11 cellular contexts compared by ENCODE assay signal in genomic region chr6:16670617-16671051, GRCh38.
DNase-seq lines count a peak whose midpoint lies in the region; ATAC-seq, FAIRE-seq and TF ChIP-seq lines count a peak whose summit lies in the region.
"Had no signal": no experiment of that assay in that cellular context is flagged by ENCODE, and none has a peak within 500 bp of the region (broad histone marks: within the 10 kb centered on the region; RNA-seq: fewer than 3 reads in every experiment).

No MANE protein-coding gene starts in this region.

- peaks cover 35 to 51% (median 47%) of the 10 kb centered on the region in 4 donors for H3K4me1 Mint-ChIP-seq in CD4-positive, CD25-positive, alpha-beta regulatory T cell
- H3K4me1 Mint-ChIP-seq in effector memory CD8-positive, alpha-beta T cell (ENCODE audit: low read depth in 2 of 2), result peaks cover 47 to 56% of the 10 kb centered on the region in 2 donors

- DNase-seq in CD4-positive, CD25-positive, alpha-beta regulatory T cell, result peak in 1 of 3 donors; percentile 9
- no peak for DNase-seq in effector memory CD8-positive, alpha-beta T cell
- no peak for DNase-seq in urothelium cell line (ENCODE audit: low spot score)
- no peak for DNase-seq in left colon
- DNase-seq in aorta, result no peak
- no peak for DNase-seq in kidney
- DNase-seq: stimulated activated naive CD4-positive, alpha-beta T cell had no signal

- H3K36me3 Mint-ChIP-seq in CD4-positive, CD25-positive, alpha-beta regulatory T cell, result peaks cover 29% of the 10 kb centered on the region
- H3K36me3 Mint-ChIP-seq in effector memory CD8-positive, alpha-beta T cell (ENCODE audit: insufficient read depth), result peaks cover 15% of the 10 kb centered on the region

- no peak for ATAC-seq in CD4-positive, CD25-positive, alpha-beta regulatory T cell (ENCODE audit: low read depth in 2 of 2)
- ATAC-seq in GM19438 (IDR thresholded peaks at IDR 0.05; ENCODE audit: low read depth, unreplicated experiment) (peak; percentile 16), HG03354 (IDR thresholded peaks at IDR 0.05; ENCODE audit: poor library complexity, severe bottlenecking, unreplicated experiment) (peak; percentile 47), left colon (no peak), aorta (ENCODE audit: low FRiP score) (no peak)
- ATAC-seq in effector memory CD8-positive, alpha-beta T cell (replicated peaks), result no peak

- no peaks in the 10 kb centered on the region for H3K9me3 ChIP-seq in CD4-positive, CD25-positive, alpha-beta regulatory T cell (ENCODE audit: control insufficient read depth in 2 of 2, low read length in 2 of 2)
- H3K9me3 ChIP-seq in aorta (ENCODE audit: control insufficient read depth, low read length) (no peaks in the 10 kb centered on the region), kidney (ENCODE audit: control insufficient read depth in 1 of 2, low read length in 2 of 2) (no peaks in the 10 kb centered on the region)
- H3K9me3 ChIP-seq: esophagus muscularis mucosa, right atrium auricular region had no signal

- peak overlapping the region in 2 of 3 donors; percentile 11 to 59 for H3K27ac Mint-ChIP-seq in CD4-positive, CD25-positive, alpha-beta regulatory T cell
- H3K27ac Mint-ChIP-seq in effector memory CD8-positive, alpha-beta T cell, result peak overlapping the region; percentile 38 to 85

- no peak for TF ChIP-seq CTCF in kidney (IDR thresholded peaks at IDR 0.05; ENCODE audit: borderline replicate concordance, extremely low read depth, insufficient read depth)

- peaks cover 0 to 1% (median 0%) of the 10 kb centered on the region in 7 donors for H3K9me3 Mint-ChIP-seq in CD4-positive, CD25-positive, alpha-beta regulatory T cell
- H3K9me3 Mint-ChIP-seq in effector memory CD8-positive, alpha-beta T cell, result no peaks in the 10 kb centered on the region

- H3K4me3 ChIP-seq in CD4-positive, CD25-positive, alpha-beta regulatory T cell (ENCODE audit: low read depth, low read length), result peak overlapping the region; percentile 33
- no peak overlapping the region for H3K4me3 ChIP-seq in aorta (ENCODE audit: low read length in 2 of 2)
- H3K4me3 ChIP-seq in kidney (ENCODE audit: low read length in 2 of 2), result no peak overlapping the region
- H3K4me3 ChIP-seq: esophagus muscularis mucosa, right atrium auricular region had no signal

- FAIRE-seq in urothelium cell line (lab: Jason Lieb, UNC) (no peak), kidney (lab: Jason Lieb, UNC) (no peak)

- peaks cover 28% of the 10 kb centered on the region for H3K4me1 ChIP-seq in CD4-positive, CD25-positive, alpha-beta regulatory T cell (ENCODE audit: control insufficient read depth, insufficient read depth, low read length, poor library complexity, severe bottlenecking)
- H3K4me1 ChIP-seq in aorta (ENCODE audit: control insufficient read depth in 1 of 2, insufficient read depth in 2 of 2, low read length in 2 of 2), result peaks cover 5 to 12% of the 10 kb centered on the region in 2 donors
- H3K4me1 ChIP-seq in kidney (ENCODE audit: control insufficient read depth in 1 of 2, insufficient read depth in 1 of 2, low read depth in 1 of 2, low read length in 2 of 2), result peaks cover 8 to 18% of the 10 kb centered on the region in 2 donors

- 36 to 39% methylated on average over 2 of the region's 2 CpGs for WGBS in aorta, 2 donors

- intact Hi-C loops in left colon (cut with DNase I, micrococcal nuclease), result no loop called here
- intact Hi-C loops in aorta (cut with DNase I), result no loop called here
- intact Hi-C loops in kidney (cut with DNase I), result no loop called here

- H3K27ac ChIP-seq in CD4-positive, CD25-positive, alpha-beta regulatory T cell (ENCODE audit: insufficient read depth, low read length, poor library complexity, severe bottlenecking), result no peak overlapping the region
- H3K27ac ChIP-seq in aorta (ENCODE audit: low read depth in 1 of 2, low read length in 2 of 2), result no peak overlapping the region
- no peak overlapping the region for H3K27ac ChIP-seq in kidney (ENCODE audit: low read depth in 2 of 2, low read length in 2 of 2)

- no peaks in the 10 kb centered on the region for H3K27me3 Mint-ChIP-seq in CD4-positive, CD25-positive, alpha-beta regulatory T cell
- H3K27me3 Mint-ChIP-seq in effector memory CD8-positive, alpha-beta T cell, result no peaks in the 10 kb centered on the region

- H3K9ac ChIP-seq in kidney (ENCODE audit: low read length in 2 of 2), result no peak overlapping the region

- H3K36me3 ChIP-seq in CD4-positive, CD25-positive, alpha-beta regulatory T cell (ENCODE audit: control insufficient read depth, insufficient read depth, low read length), result peaks cover 7% of the 10 kb centered on the region
- H3K36me3 ChIP-seq in aorta (ENCODE audit: control insufficient read depth in 1 of 2, insufficient read depth in 2 of 2, low read length in 1 of 2), result no peaks in the 10 kb centered on the region
- H3K36me3 ChIP-seq in kidney (ENCODE audit: control insufficient read depth in 1 of 2, insufficient read depth in 2 of 2, low read length in 2 of 2), result no peaks in the 10 kb centered on the region
- H3K36me3 ChIP-seq: esophagus muscularis mucosa, right atrium auricular region had no signal

- peak overlapping the region in 1 of 4 donors; percentile 22 for H3K4me3 Mint-ChIP-seq in CD4-positive, CD25-positive, alpha-beta regulatory T cell
- peak overlapping the region; percentile 49 to 66 for H3K4me3 Mint-ChIP-seq in effector memory CD8-positive, alpha-beta T cell

- no peaks in the 10 kb centered on the region for H3K27me3 ChIP-seq in CD4-positive, CD25-positive, alpha-beta regulatory T cell (ENCODE audit: control insufficient read depth, insufficient read depth, low read length)
- no peaks in the 10 kb centered on the region for H3K27me3 ChIP-seq in aorta (ENCODE audit: control insufficient read depth in 1 of 2, insufficient read depth in 2 of 2, low read length in 1 of 2)
- H3K27me3 ChIP-seq: esophagus muscularis mucosa, right atrium auricular region had no signal

Comparison
In these comparisons a context has a peak if more than half of its experiments do, and no peak if none do; other contexts are left out.
1. ATAC-seq: peak in GM19438 (single experiment) and HG03354 (single experiment); none in CD4-positive, CD25-positive, alpha-beta regulatory T cell (0 of 2), effector memory CD8-positive, alpha-beta T cell (single experiment), left colon (single experiment) and aorta (single experiment).